In genomic region chr10:58512470-58513188, GRCh38 we compare ENCODE assay signal across 8 cellular contexts. TPM values are rescaled to one million over a fixed set of nuclear protein-coding genes. Genes with fewer than 3 reads are reported as not detected.
DNase-seq lines count a peak whose midpoint lies in the region; ATAC-seq, FAIRE-seq and TF ChIP-seq lines count a peak whose summit lies in the region.

Gene BICC1, plus strand, starts transcription at chr10:58512872. Its CDS starts 272 bp downstream, at chr10:58513144.

- H3K27me3 Mint-ChIP-seq in activated CD8-positive, alpha-beta memory T cell treated with anti-CD3 and anti-CD28 coated beads, Interleukin-2, amount 10 ng/mL, durations not matched to agents 7 days and 5 days = peaks cover 33% of the 10 kb centered on the region
- H3K27me3 Mint-ChIP-seq in naive thymus-derived CD8-positive, alpha-beta T cell = peaks cover 18 to 40% (median 25%) of the 10 kb centered on the region in 5 donors

- H3K27ac Mint-ChIP-seq in activated CD8-positive, alpha-beta memory T cell treated with anti-CD3 and anti-CD28 coated beads, Interleukin-2, amount 10 ng/mL, durations not matched to agents 7 days and 5 days = peak within 1 kb of the TSS; percentile 1
- H3K27ac Mint-ChIP-seq in naive thymus-derived CD8-positive, alpha-beta T cell = no peak within 1 kb of the TSS

- no peak for FAIRE-seq in frontal cortex (lab: Jason Lieb, UNC)

- H3K36me3 ChIP-seq in HUES64 (ENCODE audit: insufficient read depth, low read length) (no peaks in the 10 kb centered on the region), aorta (ENCODE audit: control insufficient read depth in 1 of 2, insufficient read depth in 2 of 2, low read length in 1 of 2) (no peaks in the 10 kb centered on the region)

- H3K4me1 Mint-ChIP-seq in activated CD8-positive, alpha-beta memory T cell treated with anti-CD3 and anti-CD28 coated beads, Interleukin-2, amount 10 ng/mL, durations not matched to agents 7 days and 5 days = peaks cover 13% of the 10 kb centered on the region
- H3K4me1 Mint-ChIP-seq in naive thymus-derived CD8-positive, alpha-beta T cell = peaks cover 6 to 15% (median 7%) of the 10 kb centered on the region in 4 donors

- no peaks in the 10 kb centered on the region for H3K9me3 ChIP-seq in HUES64 (ENCODE audit: insufficient read depth, low read depth, low read length)
- no peaks in the 10 kb centered on the region for H3K9me3 ChIP-seq in aorta (ENCODE audit: control insufficient read depth, low read length)

- peaks cover 5% of the 10 kb centered on the region for H3K36me3 Mint-ChIP-seq in activated CD8-positive, alpha-beta memory T cell treated with anti-CD3 and anti-CD28 coated beads, Interleukin-2, amount 10 ng/mL, durations not matched to agents 7 days and 5 days
- peaks cover 0 to 5% (median 0%) of the 10 kb centered on the region in 3 donors for H3K36me3 Mint-ChIP-seq in naive thymus-derived CD8-positive, alpha-beta T cell

- POLR2A ChIA-PET in naive thymus-derived CD8-positive, alpha-beta T cell (lab: Charles Lee) = no interaction called here

- peak within 1 kb of the TSS; percentile 57 for H3K4me3 ChIP-seq in HUES64 (ENCODE audit: low read length)
- H3K4me3 ChIP-seq in aorta (ENCODE audit: low read length in 2 of 2) = peak within 1 kb of the TSS; percentile 88 to 96

- CTCF ChIA-PET in activated CD8-positive, alpha-beta memory T cell treated with anti-CD3 and anti-CD28 coated beads, Interleukin-2, amount 10 ng/mL, durations not matched to agents 7 days and 5 days (lab: Charles Lee) = interaction anchor here (1.0 kb wide), 1 partner anchor 20 kb away, joined by 3 read pairs; no protein-coding TSS in a partner anchor

- peak within 1 kb of the TSS; percentile 71 for H3K4me3 Mint-ChIP-seq in activated CD8-positive, alpha-beta memory T cell treated with anti-CD3 and anti-CD28 coated beads, Interleukin-2, amount 10 ng/mL, durations not matched to agents 7 days and 5 days
- peak within 1 kb of the TSS; percentile 63 to 92 (median 79) for H3K4me3 Mint-ChIP-seq in naive thymus-derived CD8-positive, alpha-beta T cell

- peak within 1 kb of the TSS; percentile 20; the same call in 1 of the 2 replicates for H3K9ac ChIP-seq in HUES64 (ENCODE audit: low read depth, low read length)

- DNase-seq in GM10266 (ENCODE audit: extremely low spot score) (peak; percentile 29), frontal cortex (ENCODE audit: low spot score in 2 of 2) (peak; percentile 67 to 77), aorta (peak; percentile 62 to 85), NOMO-1 treated with DMSO at 0.1 percent for 48 hours (lab: John Stamatoyannopoulos, UW; ENCODE audit: unreplicated experiment) (no peak)
- DNase-seq in activated CD8-positive, alpha-beta memory T cell treated with anti-CD3 and anti-CD28 coated beads, Interleukin-2, amount 10 ng/mL, durations not matched to agents 7 days and 5 days = no peak
- peak in 1 of 10 donors; percentile 7 for DNase-seq in naive thymus-derived CD8-positive, alpha-beta T cell

- intact Hi-C loops in aorta (cut with DNase I) = loop anchor here in 1 of 2 donors (5.0 kb wide), 3 partner anchors 35 to 95 kb away; no protein-coding TSS in a partner anchor

- H3K4me1 ChIP-seq in HUES64 (ENCODE audit: insufficient read depth, low read length) (peaks cover 10% of the 10 kb centered on the region), aorta (ENCODE audit: control insufficient read depth in 1 of 2, insufficient read depth in 2 of 2, low read length in 2 of 2) (peaks cover 0 to 5% of the 10 kb centered on the region in 2 donors)

- ATAC-seq in activated CD8-positive, alpha-beta memory T cell treated with anti-CD3 and anti-CD28 coated beads, Interleukin-2, amount 10 ng/mL, durations not matched to agents 7 days and 5 days = peak; percentile 52
- peak; percentile 39 to 53 for ATAC-seq in naive thymus-derived CD8-positive, alpha-beta T cell
- ATAC-seq in aorta (ENCODE audit: low FRiP score) (peak; percentile 88), HG03039 (IDR thresholded peaks at IDR 0.05; ENCODE audit: unreplicated experiment) (no peak)

- H3K27ac ChIP-seq in HUES64 (ENCODE audit: low read depth, low read length) (no peak within 1 kb of the TSS), aorta (ENCODE audit: low read depth in 1 of 2, low read length in 2 of 2) (peak within 1 kb of the TSS in 1 of 2 donors; percentile 20)

- H3K27me3 ChIP-seq in HUES64 (ENCODE audit: insufficient read depth, low read length) = peaks cover 62% of the 10 kb centered on the region
- H3K27me3 ChIP-seq in aorta (ENCODE audit: control insufficient read depth in 1 of 2, insufficient read depth in 2 of 2, low read length in 1 of 2) = no peaks in the 10 kb centered on the region

- no peaks in the 10 kb centered on the region for H3K9me3 Mint-ChIP-seq in activated CD8-positive, alpha-beta memory T cell treated with anti-CD3 and anti-CD28 coated beads, Interleukin-2, amount 10 ng/mL, durations not matched to agents 7 days and 5 days (ENCODE audit: low read depth)
- H3K9me3 Mint-ChIP-seq in naive thymus-derived CD8-positive, alpha-beta T cell = no peaks in the 10 kb centered on the region

- WGBS in HUES64 = 2% methylated on average over 83 of the region's 83 CpGs
- 0 to 1% methylated on average over 38 to 83 of the region's 83 CpGs for WGBS in aorta, 2 donors

- TF ChIP-seq CTCF in GM10266 (IDR thresholded peaks at IDR 0.05; ENCODE audit: control insufficient read depth, insufficient read depth, low read depth, missing control alignments) = no peak

RNA-seq across cellular contexts. Expression of gene BICC1, which starts in this region (rescaled TPM):
- polyA plus RNA-seq in HUES64 (2013, experiment 1 of 2) = 0.55 TPM
- polyA plus RNA-seq in HUES64 (2013, experiment 2 of 2) = 0.89 TPM
- total RNA-seq in activated CD8-positive, alpha-beta memory T cell treated with anti-CD3 and anti-CD28 coated beads, Interleukin-2, amount 10 ng/mL, durations not matched to agents 7 days and 5 days = under 1 TPM in 1 of 2 experiments, not detected in 1; 0.14 TPM
- total RNA-seq in frontal cortex (4.5 TPM), aorta (10 to 100 TPM; 17.3 to 46.8 TPM)
- total RNA-seq in naive thymus-derived CD8-positive, alpha-beta T cell = not detected
- polyA plus RNA-seq in naive thymus-derived CD8-positive, alpha-beta T cell = not detected
- polyA plus RNA-seq in aorta = 10 to 100 TPM in 1 of 2 donors, 1 to 10 TPM in 1; 3.8 to 10.5 TPM

Comparison
In these comparisons a context has a peak if more than half of its experiments do, and no peak if none do; other contexts are left out.
1. RNA of gene BICC1 (polyA plus RNA-seq): 3.8 to 10.5 TPM in aorta; not detected in naive thymus-derived CD8-positive, alpha-beta T cell; every median in the first group is over 4 times any median in the second.
2. Peak in ATAC-seq in activated CD8-positive, alpha-beta memory T cell treated with anti-CD3 and anti-CD28 coated beads, Interleukin-2, amount 10 ng/mL, durations not matched to agents 7 days and 5 days; RNA of the gene not detected or under 1 TPM.
3. Peak in ATAC-seq in naive thymus-derived CD8-positive, alpha-beta T cell; RNA of the gene not detected or under 1 TPM.
4. DNase-seq: peak in GM10266 (single experiment), frontal cortex (2 of 2) and aorta (2 of 2); none in activated CD8-positive, alpha-beta memory T cell treated with anti-CD3 and anti-CD28 coated beads, Interleukin-2, amount 10 ng/mL, durations not matched to agents 7 days and 5 days (single experiment) and NOMO-1 treated with DMSO at 0.1 percent for 48 hours (single experiment).